ENCODE assay signal across 17 cellular contexts in the genomic region with DNA sequence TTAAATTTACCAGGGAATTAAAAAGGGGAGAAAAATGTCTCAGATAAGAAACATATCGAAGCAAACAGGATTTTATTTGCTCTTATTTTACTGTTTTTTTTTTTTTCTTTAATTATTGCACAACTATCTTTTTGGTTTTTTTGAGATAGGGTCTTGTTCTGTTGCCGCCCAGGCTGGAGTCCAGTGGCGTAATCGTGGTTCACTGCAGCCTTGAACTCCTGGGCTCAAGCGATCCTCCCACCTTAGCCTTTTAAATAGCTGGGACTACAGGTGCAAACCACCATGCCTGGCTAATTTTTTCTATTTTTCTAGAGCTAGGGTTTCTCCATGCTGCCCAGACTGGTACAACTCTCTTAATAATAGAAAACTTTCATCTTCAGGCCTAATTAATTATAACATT.
"Had no signal": no experiment of that assay in that cellular context is flagged by ENCODE, and none has a peak within 500 bp of the region (broad histone marks: within the 10 kb centered on the region; RNA-seq: fewer than 3 reads in every experiment).

No MANE protein-coding gene starts in this region.

- H3K27me3 Mint-ChIP-seq: memory B cell had no signal

- DNase-seq: effector memory CD4-positive, alpha-beta T cell; islet precursor cell; left lung; lower lobe of right lung; natural killer cell; small intestine; stimulated activated CD4-positive, alpha-beta T cell treated with anti-CD3 and anti-CD28 coated beads, Interleukin-12 subunit alpha, Interleukin-12 subunit beta, amount 100 ng/mL, for 4 hours; stimulated activated naive CD4-positive, alpha-beta T cell; tibial artery; upper lobe of left lung had no signal

- H3K27me3 ChIP-seq: left lung, right atrium auricular region, suprapubic skin, tibial artery, upper lobe of left lung, vagina had no signal

- H3K4me1 ChIP-seq: left lung, lower lobe of right lung, right atrium auricular region, upper lobe of left lung had no signal

- H3K4me3 Mint-ChIP-seq: memory B cell, mesothelial cell of epicardium, natural killer cell, neural crest cell had no signal

- H3K27ac ChIP-seq: left lung, lower lobe of right lung, right atrium auricular region, suprapubic skin, tibial artery, upper lobe of left lung, vagina had no signal

- H3K4me1 Mint-ChIP-seq: memory B cell, mesothelial cell of epicardium, natural killer cell, neural crest cell had no signal

- H3K9me3 ChIP-seq: left lung, lower lobe of right lung, right atrium auricular region, suprapubic skin, tibial artery, upper lobe of left lung, vagina had no signal

- H3K27ac Mint-ChIP-seq: memory B cell, natural killer cell had no signal

- H3K9me3 Mint-ChIP-seq: memory B cell, mesothelial cell of epicardium, natural killer cell, neural crest cell had no signal

- H3K4me3 ChIP-seq: left lung, lower lobe of right lung, right atrium auricular region, suprapubic skin, tibial artery, upper lobe of left lung, vagina had no signal

- ATAC-seq: esophagus mucosa, left lung, lower lobe of right lung, natural killer cell had no signal
